In the genomic region with DNA sequence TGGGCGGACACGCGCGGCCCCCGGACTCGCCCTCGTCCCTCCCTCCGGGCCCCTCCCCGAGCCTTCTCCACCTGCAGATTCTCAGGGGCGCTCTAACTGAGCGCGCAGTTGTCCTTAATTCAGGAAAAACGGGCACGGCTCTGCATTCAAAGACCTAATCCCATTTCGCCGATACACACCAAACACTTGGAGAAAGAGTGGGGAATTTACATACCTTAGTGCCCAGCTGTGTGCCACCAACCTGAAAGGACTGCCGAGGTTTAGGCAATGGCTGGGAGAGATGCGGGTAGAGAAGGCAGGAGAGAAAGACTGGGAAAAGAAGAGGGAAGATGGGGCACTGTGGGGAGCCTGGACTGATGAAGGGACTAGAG, we compare ENCODE assay signal across 2 cellular contexts.
TF ChIP-seq lines count a peak whose summit lies in the region.

No MANE protein-coding gene starts in this region.

TF ChIP-seq in K562, 482 proteins besides CTCF, POLR2A, EP300 and RAD21:
- TF ChIP-seq CBX8 (IDR thresholded peaks at IDR 0.05; ENCODE audit: borderline replicate concordance, extremely low read depth, low read depth, low read length, poor library complexity, severe bottlenecking): peak; percentile 46
- TF ChIP-seq, protein P1, sequence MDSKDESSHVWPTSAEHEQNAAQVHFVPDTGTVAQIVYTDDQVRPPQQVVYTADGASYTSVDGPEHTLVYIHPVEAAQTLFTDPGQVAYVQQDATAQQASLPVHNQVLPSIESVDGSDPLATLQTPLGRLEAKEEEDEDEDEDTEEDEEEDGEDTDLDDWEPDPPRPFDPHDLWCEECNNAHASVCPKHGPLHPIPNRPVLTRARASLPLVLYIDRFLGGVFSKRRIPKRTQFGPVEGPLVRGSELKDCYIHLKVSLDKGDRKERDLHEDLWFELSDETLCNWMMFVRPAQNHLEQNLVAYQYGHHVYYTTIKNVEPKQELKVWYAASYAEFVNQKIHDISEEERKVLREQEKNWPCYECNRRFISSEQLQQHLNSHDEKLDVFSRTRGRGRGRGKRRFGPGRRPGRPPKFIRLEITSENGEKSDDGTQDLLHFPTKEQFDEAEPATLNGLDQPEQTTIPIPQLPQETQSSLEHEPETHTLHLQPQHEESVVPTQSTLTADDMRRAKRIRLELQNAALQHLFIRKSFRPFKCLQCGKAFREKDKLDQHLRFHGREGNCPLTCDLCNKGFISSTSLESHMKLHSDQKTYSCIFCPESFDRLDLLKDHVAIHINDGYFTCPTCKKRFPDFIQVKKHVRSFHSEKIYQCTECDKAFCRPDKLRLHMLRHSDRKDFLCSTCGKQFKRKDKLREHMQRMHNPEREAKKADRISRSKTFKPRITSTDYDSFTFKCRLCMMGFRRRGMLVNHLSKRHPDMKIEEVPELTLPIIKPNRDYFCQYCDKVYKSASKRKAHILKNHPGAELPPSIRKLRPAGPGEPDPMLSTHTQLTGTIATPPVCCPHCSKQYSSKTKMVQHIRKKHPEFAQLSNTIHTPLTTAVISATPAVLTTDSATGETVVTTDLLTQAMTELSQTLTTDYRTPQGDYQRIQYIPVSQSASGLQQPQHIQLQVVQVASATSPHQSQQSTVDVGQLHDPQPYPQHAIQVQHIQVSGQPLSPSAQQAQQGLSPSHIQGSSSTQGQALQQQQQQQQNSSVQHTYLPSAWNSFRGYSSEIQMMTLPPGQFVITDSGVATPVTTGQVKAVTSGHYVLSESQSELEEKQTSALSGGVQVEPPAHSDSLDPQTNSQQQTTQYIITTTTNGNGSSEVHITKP (IDR thresholded peaks at IDR 0.05; ENCODE audit: partially characterized antibody): no peak

TF ChIP-seq in HepG2, 621 proteins besides CTCF, POLR2A, EP300 and RAD21 (continues in another document):
- TF ChIP-seq GFI1 (CRISPR knock-in tag; IDR thresholded peaks at IDR 0.05; ENCODE audit: borderline replicate concordance): 0 out of 2 replicates have a peak, but pooled peaks have one; percentile 42
- TF ChIP-seq ZNF777 (CRISPR knock-in tag; IDR thresholded peaks at IDR 0.05): no peak
- TF ChIP-seq TGIF2 (CRISPR knock-in tag; IDR thresholded peaks at IDR 0.05): no peak
- peak; percentile 49; the same call in 1 of the 2 replicates for TF ChIP-seq ZBTB38 (CRISPR knock-in tag; IDR thresholded peaks at IDR 0.05)
- 0 out of 2 replicates have a peak, but pooled peaks have one; percentile 44 for TF ChIP-seq ZNF615 (CRISPR knock-in tag; IDR thresholded peaks at IDR 0.05; ENCODE audit: borderline replicate concordance)
- no peak for TF ChIP-seq AHDC1 (CRISPR knock-in tag; IDR thresholded peaks at IDR 0.05; ENCODE audit: borderline replicate concordance)
- TF ChIP-seq ZNF770 (CRISPR knock-in tag; IDR thresholded peaks at IDR 0.05): no peak
- 0 out of 2 replicates have a peak, but pooled peaks have one; percentile 23 for TF ChIP-seq TBX2 (CRISPR knock-in tag; IDR thresholded peaks at IDR 0.05; ENCODE audit: borderline replicate concordance)
- no peak for TF ChIP-seq AKNA (CRISPR knock-in tag; IDR thresholded peaks at IDR 0.05; ENCODE audit: borderline replicate concordance)
- no peak; the same call in 1 of the 2 replicates for TF ChIP-seq ZNF687 (CRISPR knock-in tag; IDR thresholded peaks at IDR 0.05)
- no peak for TF ChIP-seq GTF3A (CRISPR knock-in tag; conservative IDR thresholded peaks at IDR 0.05)
- no peak for TF ChIP-seq CCDC6 (CRISPR knock-in tag; IDR thresholded peaks at IDR 0.05)
- TF ChIP-seq NKX3-1 (CRISPR knock-in tag; IDR thresholded peaks at IDR 0.05): peak; percentile 9; the same call in 1 of the 2 replicates
- TF ChIP-seq GABPB1 (CRISPR knock-in tag; IDR thresholded peaks at IDR 0.05): 0 out of 2 replicates have a peak, but pooled peaks have one; percentile 0
- no peak for TF ChIP-seq GPN1 (CRISPR knock-in tag; IDR thresholded peaks at IDR 0.05; ENCODE audit: borderline replicate concordance)
- TF ChIP-seq, protein P2, sequence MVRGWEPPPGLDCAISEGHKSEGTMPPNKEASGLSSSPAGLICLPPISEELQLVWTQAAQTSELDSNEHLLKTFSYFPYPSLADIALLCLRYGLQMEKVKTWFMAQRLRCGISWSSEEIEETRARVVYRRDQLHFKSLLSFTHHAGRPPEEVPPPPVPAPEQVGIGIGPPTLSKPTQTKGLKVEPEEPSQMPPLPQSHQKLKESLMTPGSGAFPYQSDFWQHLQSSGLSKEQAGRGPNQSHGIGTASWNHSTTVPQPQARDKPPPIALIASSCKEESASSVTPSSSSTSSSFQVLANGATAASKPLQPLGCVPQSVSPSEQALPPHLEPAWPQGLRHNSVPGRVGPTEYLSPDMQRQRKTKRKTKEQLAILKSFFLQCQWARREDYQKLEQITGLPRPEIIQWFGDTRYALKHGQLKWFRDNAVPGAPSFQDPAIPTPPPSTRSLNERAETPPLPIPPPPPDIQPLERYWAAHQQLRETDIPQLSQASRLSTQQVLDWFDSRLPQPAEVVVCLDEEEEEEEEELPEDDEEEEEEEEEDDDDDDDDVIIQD (CRISPR knock-in tag; IDR thresholded peaks at IDR 0.05; ENCODE audit: low read depth): no peak
- no peak for TF ChIP-seq ZNF292 (CRISPR knock-in tag; IDR thresholded peaks at IDR 0.05; ENCODE audit: borderline replicate concordance, low read depth)
- peak; percentile 29 for TF ChIP-seq RBM22 (optimal IDR thresholded peaks at IDR 0.05; ENCODE audit: low read length)
- TF ChIP-seq ESRRA (CRISPR knock-in tag; IDR thresholded peaks at IDR 0.05; ENCODE audit: low read depth): no peak
- TF ChIP-seq ZNF639 (CRISPR knock-in tag; conservative IDR thresholded peaks at IDR 0.05): no peak
- no peak for TF ChIP-seq ZNF616 (CRISPR knock-in tag; IDR thresholded peaks at IDR 0.05; ENCODE audit: low read depth)
- no peak for TF ChIP-seq ZNF431 (CRISPR knock-in tag; IDR thresholded peaks at IDR 0.05; ENCODE audit: borderline replicate concordance, low read depth)
- TF ChIP-seq NR1H2 (CRISPR knock-in tag; IDR thresholded peaks at IDR 0.05; ENCODE audit: borderline replicate concordance, low read depth): no peak
